In the genomic region with DNA sequence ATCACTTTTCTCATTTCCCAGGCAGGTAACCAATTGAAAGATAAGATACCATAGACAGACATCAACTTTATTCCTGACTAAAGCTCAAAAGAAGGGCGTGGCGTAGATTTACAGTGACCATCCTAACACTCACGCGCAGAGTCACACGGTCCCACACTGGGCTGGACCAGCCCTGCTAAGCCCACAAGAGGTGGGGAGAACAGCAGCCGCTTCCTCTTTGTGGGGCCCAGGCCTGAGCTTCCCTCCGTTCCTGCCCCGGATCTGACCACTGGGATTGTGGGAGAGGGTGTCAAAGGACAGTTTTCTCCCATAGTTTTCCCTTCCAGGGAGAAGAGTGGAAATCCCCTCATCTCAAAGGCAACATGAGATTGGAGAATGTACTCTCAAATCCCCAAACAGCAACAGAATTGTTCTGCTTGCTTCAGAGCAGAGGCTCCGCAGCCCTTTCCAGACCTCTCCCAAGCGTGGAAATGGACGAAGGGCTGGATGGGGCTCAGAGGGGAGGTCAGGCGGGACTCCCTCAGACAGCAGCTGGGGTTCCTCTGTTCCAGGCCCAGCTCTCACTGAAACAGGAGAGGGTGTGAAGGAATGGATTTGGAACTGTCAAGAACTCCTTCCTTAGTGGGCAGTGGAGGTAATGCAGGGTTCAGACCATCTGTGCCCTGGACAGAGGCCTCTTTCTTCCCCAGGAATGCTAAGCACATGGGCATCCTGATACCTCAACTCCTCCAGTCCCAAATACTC, we compare ENCODE assay signal across 1 cellular context.
TF ChIP-seq lines count a peak whose summit lies in the region.

No MANE protein-coding gene starts in this region.

TF ChIP-seq in WTC11, 78 proteins besides CTCF, POLR2A, EP300 and RAD21 (continued from another document):
- TF ChIP-seq, protein P1, sequence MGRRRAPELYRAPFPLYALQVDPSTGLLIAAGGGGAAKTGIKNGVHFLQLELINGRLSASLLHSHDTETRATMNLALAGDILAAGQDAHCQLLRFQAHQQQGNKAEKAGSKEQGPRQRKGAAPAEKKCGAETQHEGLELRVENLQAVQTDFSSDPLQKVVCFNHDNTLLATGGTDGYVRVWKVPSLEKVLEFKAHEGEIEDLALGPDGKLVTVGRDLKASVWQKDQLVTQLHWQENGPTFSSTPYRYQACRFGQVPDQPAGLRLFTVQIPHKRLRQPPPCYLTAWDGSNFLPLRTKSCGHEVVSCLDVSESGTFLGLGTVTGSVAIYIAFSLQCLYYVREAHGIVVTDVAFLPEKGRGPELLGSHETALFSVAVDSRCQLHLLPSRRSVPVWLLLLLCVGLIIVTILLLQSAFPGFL (CRISPR knock-in tag; IDR thresholded peaks at IDR 0.05; ENCODE audit: borderline replicate concordance), result no peak
- TF ChIP-seq, protein P2, sequence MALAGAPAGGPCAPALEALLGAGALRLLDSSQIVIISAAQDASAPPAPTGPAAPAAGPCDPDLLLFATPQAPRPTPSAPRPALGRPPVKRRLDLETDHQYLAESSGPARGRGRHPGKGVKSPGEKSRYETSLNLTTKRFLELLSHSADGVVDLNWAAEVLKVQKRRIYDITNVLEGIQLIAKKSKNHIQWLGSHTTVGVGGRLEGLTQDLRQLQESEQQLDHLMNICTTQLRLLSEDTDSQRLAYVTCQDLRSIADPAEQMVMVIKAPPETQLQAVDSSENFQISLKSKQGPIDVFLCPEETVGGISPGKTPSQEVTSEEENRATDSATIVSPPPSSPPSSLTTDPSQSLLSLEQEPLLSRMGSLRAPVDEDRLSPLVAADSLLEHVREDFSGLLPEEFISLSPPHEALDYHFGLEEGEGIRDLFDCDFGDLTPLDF (CRISPR knock-in tag; IDR thresholded peaks at IDR 0.05), result no peak
- TF ChIP-seq, protein P3, sequence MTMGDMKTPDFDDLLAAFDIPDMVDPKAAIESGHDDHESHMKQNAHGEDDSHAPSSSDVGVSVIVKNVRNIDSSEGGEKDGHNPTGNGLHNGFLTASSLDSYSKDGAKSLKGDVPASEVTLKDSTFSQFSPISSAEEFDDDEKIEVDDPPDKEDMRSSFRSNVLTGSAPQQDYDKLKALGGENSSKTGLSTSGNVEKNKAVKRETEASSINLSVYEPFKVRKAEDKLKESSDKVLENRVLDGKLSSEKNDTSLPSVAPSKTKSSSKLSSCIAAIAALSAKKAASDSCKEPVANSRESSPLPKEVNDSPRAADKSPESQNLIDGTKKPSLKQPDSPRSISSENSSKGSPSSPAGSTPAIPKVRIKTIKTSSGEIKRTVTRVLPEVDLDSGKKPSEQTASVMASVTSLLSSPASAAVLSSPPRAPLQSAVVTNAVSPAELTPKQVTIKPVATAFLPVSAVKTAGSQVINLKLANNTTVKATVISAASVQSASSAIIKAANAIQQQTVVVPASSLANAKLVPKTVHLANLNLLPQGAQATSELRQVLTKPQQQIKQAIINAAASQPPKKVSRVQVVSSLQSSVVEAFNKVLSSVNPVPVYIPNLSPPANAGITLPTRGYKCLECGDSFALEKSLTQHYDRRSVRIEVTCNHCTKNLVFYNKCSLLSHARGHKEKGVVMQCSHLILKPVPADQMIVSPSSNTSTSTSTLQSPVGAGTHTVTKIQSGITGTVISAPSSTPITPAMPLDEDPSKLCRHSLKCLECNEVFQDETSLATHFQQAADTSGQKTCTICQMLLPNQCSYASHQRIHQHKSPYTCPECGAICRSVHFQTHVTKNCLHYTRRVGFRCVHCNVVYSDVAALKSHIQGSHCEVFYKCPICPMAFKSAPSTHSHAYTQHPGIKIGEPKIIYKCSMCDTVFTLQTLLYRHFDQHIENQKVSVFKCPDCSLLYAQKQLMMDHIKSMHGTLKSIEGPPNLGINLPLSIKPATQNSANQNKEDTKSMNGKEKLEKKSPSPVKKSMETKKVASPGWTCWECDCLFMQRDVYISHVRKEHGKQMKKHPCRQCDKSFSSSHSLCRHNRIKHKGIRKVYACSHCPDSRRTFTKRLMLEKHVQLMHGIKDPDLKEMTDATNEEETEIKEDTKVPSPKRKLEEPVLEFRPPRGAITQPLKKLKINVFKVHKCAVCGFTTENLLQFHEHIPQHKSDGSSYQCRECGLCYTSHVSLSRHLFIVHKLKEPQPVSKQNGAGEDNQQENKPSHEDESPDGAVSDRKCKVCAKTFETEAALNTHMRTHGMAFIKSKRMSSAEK (CRISPR knock-in tag; IDR thresholded peaks at IDR 0.05; ENCODE audit: borderline replicate concordance), result no peak
- TF ChIP-seq JAZF1 (CRISPR knock-in tag; IDR thresholded peaks at IDR 0.05), result no peak
- no peak for TF ChIP-seq FOXJ3 (CRISPR knock-in tag; IDR thresholded peaks at IDR 0.05; ENCODE audit: borderline replicate concordance)
- TF ChIP-seq, protein P4, sequence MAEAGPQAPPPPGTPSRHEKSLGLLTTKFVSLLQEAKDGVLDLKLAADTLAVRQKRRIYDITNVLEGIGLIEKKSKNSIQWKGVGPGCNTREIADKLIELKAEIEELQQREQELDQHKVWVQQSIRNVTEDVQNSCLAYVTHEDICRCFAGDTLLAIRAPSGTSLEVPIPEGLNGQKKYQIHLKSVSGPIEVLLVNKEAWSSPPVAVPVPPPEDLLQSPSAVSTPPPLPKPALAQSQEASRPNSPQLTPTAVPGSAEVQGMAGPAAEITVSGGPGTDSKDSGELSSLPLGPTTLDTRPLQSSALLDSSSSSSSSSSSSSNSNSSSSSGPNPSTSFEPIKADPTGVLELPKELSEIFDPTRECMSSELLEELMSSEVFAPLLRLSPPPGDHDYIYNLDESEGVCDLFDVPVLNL (CRISPR knock-in tag; IDR thresholded peaks at IDR 0.05; ENCODE audit: borderline replicate concordance, low read depth), result no peak
